ENCODE assay signal across 20 cellular contexts in the genomic region with DNA sequence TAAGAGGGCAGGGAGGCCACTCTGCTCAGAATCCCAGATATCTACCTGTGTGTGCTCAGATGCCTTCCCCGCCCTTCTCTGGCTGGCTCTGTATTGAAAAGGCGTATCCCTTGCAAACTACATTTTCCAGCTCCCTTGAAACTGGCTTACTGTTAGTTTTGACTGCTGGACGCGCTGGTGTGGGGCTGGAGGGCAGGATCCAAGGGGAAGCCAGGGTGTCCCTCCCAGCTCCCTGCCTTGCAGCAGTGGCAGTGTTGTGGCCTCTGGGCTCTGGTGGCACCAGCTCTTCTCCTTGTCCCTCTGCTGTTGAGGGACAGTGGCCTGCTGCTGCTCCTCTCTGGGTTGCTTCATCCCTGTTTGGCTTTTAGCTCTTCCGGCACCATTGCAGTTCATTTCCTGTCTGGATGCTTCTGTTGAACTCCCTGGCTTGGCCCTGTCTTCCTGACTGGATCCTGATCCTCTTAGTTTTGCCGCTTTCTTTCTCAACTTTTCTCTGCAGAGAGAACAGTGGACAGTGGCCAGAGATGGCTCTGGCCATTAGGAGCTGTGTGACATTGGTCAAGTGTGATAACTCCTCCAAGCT.
DNase-seq lines count a peak whose midpoint lies in the region; ATAC-seq and TF ChIP-seq lines count a peak whose summit lies in the region.
"Had no signal": no experiment of that assay in that cellular context is flagged by ENCODE, and none has a peak within 500 bp of the region (broad histone marks: within the 10 kb centered on the region; RNA-seq: fewer than 3 reads in every experiment).

No MANE protein-coding gene starts in this region.

- CTCF ChIA-PET in MCF 10A (lab: Yijun Ruan, JAX): interaction anchor here (0.9 to 4.0 kb wide), 4 partner anchors 11 to 339 kb away, joined by 3 to 24 read pairs (median 4); no protein-coding TSS in a partner anchor

- no peak overlapping the region for H3K4me2 ChIP-seq in Karpas-422 (ENCODE audit: low read depth, low read length, poor library complexity, severe bottlenecking)

- H3K27me3 ChIP-seq in breast epithelium (no peaks in the 10 kb centered on the region), thoracic aorta (replicated peaks; ENCODE audit: insufficient read depth) (no peaks in the 10 kb centered on the region), Karpas-422 (ENCODE audit: low read length) (no peaks in the 10 kb centered on the region; the same call in 1 of the 2 replicates)
- H3K27me3 ChIP-seq: Peyer's patch, upper lobe of right lung had no signal

- H3K27me3 Mint-ChIP-seq in MCF 10A (ENCODE audit: insufficient read depth, unreplicated experiment) (no peaks in the 10 kb centered on the region), mesothelial cell of epicardium (ENCODE audit: low read depth) (no peaks in the 10 kb centered on the region)
- no peaks in the 10 kb centered on the region for H3K27me3 Mint-ChIP-seq in T-helper 2 cell treated with Interferon-gamma antibody and Interleukin-4, amounts not matched to agents 5 μg/mL and 100 μg/mL, for 36 hours (ENCODE audit: low read depth)
- H3K27me3 Mint-ChIP-seq: activated naive CD8-positive, alpha-beta T cell treated with anti-CD3 and anti-CD28 coated beads, Interleukin-2, amount 10 ng/mL, durations not matched to agents 7 days and 5 days had no signal

- H3K4me3 Mint-ChIP-seq in MCF 10A (ENCODE audit: unreplicated experiment): no peak overlapping the region
- H3K4me3 Mint-ChIP-seq in mesothelial cell of epicardium: no peak overlapping the region
- no peak overlapping the region for H3K4me3 Mint-ChIP-seq in T-helper 2 cell treated with Interferon-gamma antibody and Interleukin-4, amounts not matched to agents 5 μg/mL and 100 μg/mL, for 36 hours
- H3K4me3 Mint-ChIP-seq: activated naive CD8-positive, alpha-beta T cell treated with anti-CD3 and anti-CD28 coated beads, Interleukin-2, amount 10 ng/mL, durations not matched to agents 7 days and 5 days; CD14-positive monocyte had no signal

- H3K27ac Mint-ChIP-seq in MCF 10A (ENCODE audit: low read depth, unreplicated experiment) (no peak overlapping the region), mesothelial cell of epicardium (no peak overlapping the region)
- H3K27ac Mint-ChIP-seq in T-helper 2 cell treated with Interferon-gamma antibody and Interleukin-4, amounts not matched to agents 5 μg/mL and 100 μg/mL, for 36 hours: no peak overlapping the region
- H3K27ac Mint-ChIP-seq: activated naive CD8-positive, alpha-beta T cell treated with anti-CD3 and anti-CD28 coated beads, Interleukin-2, amount 10 ng/mL, durations not matched to agents 7 days and 5 days had no signal

- BruUV-seq in MCF 10A (replicated peaks; lab: Mats Ljungman, UMichigan): no TSS peak

- no peak for DNase-seq in breast epithelium (ENCODE audit: low spot score in 2 of 2)
- DNase-seq in MCF 10A (ENCODE audit: unreplicated experiment): no peak
- peak; percentile 47 to 62 for DNase-seq in dermis microvascular lymphatic vessel endothelial cell (ENCODE audit: low read depth in 2 of 2)
- DNase-seq in mucosa of descending colon: no peak
- DNase-seq in thoracic aorta (ENCODE audit: low spot score): no peak
- DNase-seq in mesothelial cell of epicardium (ENCODE audit: low spot score in 2 of 2, unreplicated experiment in 2 of 2): no peak
- DNase-seq in T-helper 2 cell treated with Interferon-gamma antibody and Interleukin-4, amounts not matched to agents 5 μg/mL and 100 μg/mL, for 36 hours (ENCODE audit: low spot score): no peak
- DNase-seq in Karpas-422: no peak
- DNase-seq: activated naive CD8-positive, alpha-beta T cell treated with anti-CD3 and anti-CD28 coated beads, Interleukin-2, amount 10 ng/mL, durations not matched to agents 7 days and 5 days; activated T-cell treated with anti-CD3 and anti-CD28 coated beads, Interleukin-2, amount 50 U/mL, for 1 hour; effector CD4-positive, alpha-beta T cell; H7; hippocampal formation; KBM-7; NCI-H1092; NCI-H82; upper lobe of right lung had no signal

- H2AFZ ChIP-seq in Karpas-422 (ENCODE audit: low read length): no peak overlapping the region

- H3K36me3 ChIP-seq in breast epithelium (no peaks in the 10 kb centered on the region), mucosa of descending colon (ENCODE audit: low read depth) (no peaks in the 10 kb centered on the region), thoracic aorta (no peaks in the 10 kb centered on the region), Karpas-422 (ENCODE audit: insufficient read depth, low read length) (no peaks in the 10 kb centered on the region)
- H3K36me3 ChIP-seq: Peyer's patch, upper lobe of right lung had no signal

- H3K27ac ChIP-seq in breast epithelium (peak overlapping the region; percentile 48 to 81), thoracic aorta (peak overlapping the region; percentile 83 to 90), Karpas-422 (ENCODE audit: low read length) (no peak overlapping the region)
- H3K27ac ChIP-seq: HL-60, upper lobe of right lung had no signal

- H4K20me1 ChIP-seq in Karpas-422 (ENCODE audit: insufficient read depth, low read depth, low read length): no peaks in the 10 kb centered on the region

- H3K4me1 ChIP-seq in breast epithelium (no peaks in the 10 kb centered on the region), mucosa of descending colon (ENCODE audit: low read depth) (no peaks in the 10 kb centered on the region), thoracic aorta (ENCODE audit: control insufficient read depth in 1 of 2, low read depth in 2 of 2) (peaks cover 16 to 62% of the 10 kb centered on the region in 2 donors), Karpas-422 (ENCODE audit: low read length) (no peaks in the 10 kb centered on the region)
- H3K4me1 ChIP-seq: Peyer's patch had no signal

- no peak overlapping the region for H3K9ac ChIP-seq in Karpas-422 (ENCODE audit: low read length)

- H3K4me1 Mint-ChIP-seq in MCF 10A (ENCODE audit: insufficient read depth, unreplicated experiment) (peaks cover 21% of the 10 kb centered on the region), mesothelial cell of epicardium (peaks cover 22% of the 10 kb centered on the region)
- no peaks in the 10 kb centered on the region for H3K4me1 Mint-ChIP-seq in T-helper 2 cell treated with Interferon-gamma antibody and Interleukin-4, amounts not matched to agents 5 μg/mL and 100 μg/mL, for 36 hours (ENCODE audit: low read depth)
- H3K4me1 Mint-ChIP-seq: activated naive CD8-positive, alpha-beta T cell treated with anti-CD3 and anti-CD28 coated beads, Interleukin-2, amount 10 ng/mL, durations not matched to agents 7 days and 5 days had no signal

- peak; percentile 36 for ATAC-seq in mucosa of descending colon
- no peak for ATAC-seq in thoracic aorta (ENCODE audit: insufficient number of reproducible peaks, low FRiP score, low read depth)

- H3K9me3 ChIP-seq in breast epithelium (no peaks in the 10 kb centered on the region), mucosa of descending colon (no peaks in the 10 kb centered on the region), thoracic aorta (no peaks in the 10 kb centered on the region), Karpas-422 (ENCODE audit: low read length) (no peaks in the 10 kb centered on the region)
- H3K9me3 ChIP-seq: Peyer's patch, upper lobe of right lung had no signal

- POLR2A ChIA-PET in MCF 10A (lab: Yijun Ruan, JAX): interaction anchor here (1.3 kb wide), 1 partner anchor 204 kb away, joined by 5 read pairs; no protein-coding TSS in a partner anchor

- H3K79me2 ChIP-seq in Karpas-422 (ENCODE audit: low read length): no peaks in the 10 kb centered on the region

- H3K4me3 ChIP-seq in breast epithelium (no peak overlapping the region), mucosa of descending colon (no peak overlapping the region), thoracic aorta (no peak overlapping the region), Karpas-422 (ENCODE audit: low read length) (no peak overlapping the region)
- H3K4me3 ChIP-seq: Peyer's patch, upper lobe of right lung had no signal

- TF ChIP-seq CTCF in breast epithelium (IDR thresholded peaks at IDR 0.05): no peak
- TF ChIP-seq CTCF in MCF 10A (IDR thresholded peaks at IDR 0.05; ENCODE audit: unreplicated experiment): no peak
- no peak for TF ChIP-seq CTCF in mucosa of descending colon (IDR thresholded peaks at IDR 0.05)
- no peak for TF ChIP-seq CTCF in thoracic aorta (IDR thresholded peaks at IDR 0.05)
- no peak for TF ChIP-seq CTCF in mesothelial cell of epicardium (IDR thresholded peaks at IDR 0.05; ENCODE audit: unreplicated experiment)

- no peaks in the 10 kb centered on the region for H3K9me2 ChIP-seq in Karpas-422 (replicated peaks; ENCODE audit: insufficient read depth, low read length)

- H3K36me3 Mint-ChIP-seq in MCF 10A (ENCODE audit: insufficient read depth, unreplicated experiment) (peaks cover 5% of the 10 kb centered on the region), mesothelial cell of epicardium (no peaks in the 10 kb centered on the region)
- no peaks in the 10 kb centered on the region for H3K36me3 Mint-ChIP-seq in T-helper 2 cell treated with Interferon-gamma antibody and Interleukin-4, amounts not matched to agents 5 μg/mL and 100 μg/mL, for 36 hours (ENCODE audit: low read depth)
- H3K36me3 Mint-ChIP-seq: activated naive CD8-positive, alpha-beta T cell treated with anti-CD3 and anti-CD28 coated beads, Interleukin-2, amount 10 ng/mL, durations not matched to agents 7 days and 5 days had no signal

- H3K9me3 Mint-ChIP-seq in MCF 10A (ENCODE audit: unreplicated experiment) (no peaks in the 10 kb centered on the region), mesothelial cell of epicardium (no peaks in the 10 kb centered on the region)
- no peaks in the 10 kb centered on the region for H3K9me3 Mint-ChIP-seq in T-helper 2 cell treated with Interferon-gamma antibody and Interleukin-4, amounts not matched to agents 5 μg/mL and 100 μg/mL, for 36 hours
- H3K9me3 Mint-ChIP-seq: activated naive CD8-positive, alpha-beta T cell treated with anti-CD3 and anti-CD28 coated beads, Interleukin-2, amount 10 ng/mL, durations not matched to agents 7 days and 5 days; CD14-positive monocyte had no signal

- intact Hi-C loops in breast epithelium (cut with DNase I; ENCODE audit: low total_unique reads): no loop called here
- intact Hi-C loops in MCF 10A (cut with micrococcal nuclease): no loop called here
- intact Hi-C loops in mucosa of descending colon (cut with DNase I, micrococcal nuclease): no loop called here

- TF ChIP-seq POLR2A in breast epithelium (IDR thresholded peaks at IDR 0.05): no peak

Comparison
In these comparisons a context has a peak if more than half of its experiments do, and no peak if none do; other contexts are left out.
1. DNase-seq: peak in dermis microvascular lymphatic vessel endothelial cell (2 of 2); none in breast epithelium (0 of 2), MCF 10A (single experiment), mucosa of descending colon (0 of 3), thoracic aorta (single experiment), mesothelial cell of epicardium (0 of 2), T-helper 2 cell treated with Interferon-gamma antibody and Interleukin-4, amounts not matched to agents 5 μg/mL and 100 μg/mL, for 36 hours (single experiment) and Karpas-422 (single experiment).